8 cellular contexts compared by ENCODE assay signal in the genomic region with DNA sequence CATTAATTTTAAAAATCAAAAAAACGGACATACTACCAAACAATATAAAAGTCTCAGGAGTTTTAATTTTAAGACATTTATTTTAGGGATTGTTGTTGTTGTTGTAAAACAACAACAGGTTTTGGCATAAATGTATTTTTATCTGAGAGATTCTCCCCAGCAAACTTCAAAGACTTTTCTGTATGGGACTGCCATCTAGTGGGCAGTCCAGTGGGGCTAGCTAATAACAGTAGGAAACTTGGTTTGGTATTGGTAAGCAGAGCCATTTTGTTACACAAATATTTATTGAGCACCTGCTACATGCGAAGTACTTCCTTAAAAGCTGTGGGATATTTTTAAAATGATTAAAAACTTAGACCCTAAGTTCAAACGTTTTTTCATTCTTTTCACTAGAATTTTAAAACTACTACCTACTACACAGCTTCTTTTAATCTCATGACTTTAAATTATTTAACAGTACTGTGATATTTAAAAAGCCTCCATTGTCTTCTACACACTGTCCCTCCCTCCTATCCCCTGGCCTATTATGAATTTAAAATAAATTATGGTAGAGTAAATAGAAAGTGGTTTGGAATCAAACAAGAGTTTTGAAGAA.
DNase-seq lines count a peak whose midpoint lies in the region; ATAC-seq and TF ChIP-seq lines count a peak whose summit lies in the region.

No MANE protein-coding gene starts in this region.

- H3K27ac ChIP-seq in PC-9 (no peak overlapping the region), psoas muscle (no peak overlapping the region)

- H3K9me3 Mint-ChIP-seq in activated CD4-positive, alpha-beta T cell treated with anti-CD3 and anti-CD28 coated beads, Interleukin-2, amount 10 ng/mL, durations not matched to agents 7 days and 5 days = no peaks in the 10 kb centered on the region

- H3K4me1 Mint-ChIP-seq in activated CD4-positive, alpha-beta T cell treated with anti-CD3 and anti-CD28 coated beads, Interleukin-2, amount 10 ng/mL, durations not matched to agents 7 days and 5 days = no peaks in the 10 kb centered on the region

- H3K9me2 ChIP-seq in PC-9 (ENCODE audit: insufficient read depth) = no peaks in the 10 kb centered on the region

- no TSS peak for BruUV-seq in PC-9 (replicated peaks; lab: Mats Ljungman, UMichigan)

- WGBS in psoas muscle, 3 donors = 47 to 62% (median 55%) methylated on average over 3 of the region's 3 CpGs
- 41 to 45% methylated on average over 3 of the region's 3 CpGs for WGBS in lower leg skin, 2 donors

- H3K4me3 Mint-ChIP-seq in activated CD4-positive, alpha-beta T cell treated with anti-CD3 and anti-CD28 coated beads, Interleukin-2, amount 10 ng/mL, durations not matched to agents 7 days and 5 days = no peak overlapping the region

- intact Hi-C loops in PC-9 (cut with micrococcal nuclease; ENCODE audit: unreplicated experiment) = loop anchor here (1.0 kb wide), 1 partner anchor 1291 kb away; no protein-coding TSS in a partner anchor
- intact Hi-C loops in psoas muscle (cut with DNase I) = no loop called here
- intact Hi-C loops in lower leg skin (cut with DNase I; ENCODE audit: low total_unique reads) = no loop called here

- no peaks in the 10 kb centered on the region for H3K27me3 Mint-ChIP-seq in activated CD4-positive, alpha-beta T cell treated with anti-CD3 and anti-CD28 coated beads, Interleukin-2, amount 10 ng/mL, durations not matched to agents 7 days and 5 days

- no peak for TF ChIP-seq POLR2A in lower leg skin (IDR thresholded peaks at IDR 0.05)

- CTCF ChIA-PET in PC-9 (lab: Charles Lee) = interaction anchor here (0.6 kb wide), 1 partner anchor 1773 kb away, joined by 3 read pairs; no protein-coding TSS in a partner anchor
- CTCF ChIA-PET in activated CD4-positive, alpha-beta T cell treated with anti-CD3 and anti-CD28 coated beads, Interleukin-2, amount 10 ng/mL, durations not matched to agents 7 days and 5 days (lab: Charles Lee) = no interaction called here

- H3K9me3 ChIP-seq in PC-9 (ENCODE audit: insufficient read depth, low read depth) (no peaks in the 10 kb centered on the region), psoas muscle (no peaks in the 10 kb centered on the region)

- no peak overlapping the region for H2AFZ ChIP-seq in PC-9

- no peaks in the 10 kb centered on the region for H3F3A ChIP-seq in PC-9 (ENCODE audit: insufficient read depth, low read depth)

- no peaks in the 10 kb centered on the region for H4K20me1 ChIP-seq in PC-9 (ENCODE audit: insufficient read depth)

- no peaks in the 10 kb centered on the region for H3K36me3 ChIP-seq in PC-9 (ENCODE audit: low read depth)
- H3K36me3 ChIP-seq in psoas muscle (ENCODE audit: insufficient read depth in 1 of 2, low read depth in 1 of 2) = no peaks in the 10 kb centered on the region

- no peak overlapping the region for H3K4me3 ChIP-seq in PC-9
- H3K4me3 ChIP-seq in psoas muscle = no peak overlapping the region
- H3K4me3 ChIP-seq in lower leg skin (ENCODE audit: low read depth, poor library complexity, severe bottlenecking) = no peak overlapping the region

- no peak overlapping the region for H3K4me2 ChIP-seq in PC-9

- TF ChIP-seq CTCF in PC-9 (conservative IDR thresholded peaks at IDR 0.05) (peak; percentile 65), psoas muscle (IDR thresholded peaks at IDR 0.05) (peak; percentile 36), lower leg skin (IDR thresholded peaks at IDR 0.05) (no peak)

- H3K27me3 ChIP-seq in PC-9 (ENCODE audit: insufficient read depth, low read depth) (no peaks in the 10 kb centered on the region), psoas muscle (ENCODE audit: insufficient read depth in 3 of 3, low read length in 2 of 3) (no peaks in the 10 kb centered on the region)

- H3K4me1 ChIP-seq in PC-9 (replicated peaks; ENCODE audit: insufficient read depth) = no peaks in the 10 kb centered on the region
- no peaks in the 10 kb centered on the region for H3K4me1 ChIP-seq in psoas muscle

- POLR2A ChIA-PET in PC-9 (lab: Charles Lee; ENCODE audit: unreplicated experiment) = no interaction called here
- POLR2A ChIA-PET in activated CD4-positive, alpha-beta T cell treated with anti-CD3 and anti-CD28 coated beads, Interleukin-2, amount 10 ng/mL, durations not matched to agents 7 days and 5 days (lab: Charles Lee) = no interaction called here

- H3K27ac Mint-ChIP-seq in activated CD4-positive, alpha-beta T cell treated with anti-CD3 and anti-CD28 coated beads, Interleukin-2, amount 10 ng/mL, durations not matched to agents 7 days and 5 days = no peak overlapping the region

- DNase-seq in EH (ENCODE audit: low read depth) (peak; percentile 48), PC-9 (peak in 1 of 2 experiments; percentile 11), fibroblast of gingiva (ENCODE audit: low read depth) (peak; percentile 42), psoas muscle (no peak), NOMO-1 treated with dmso at 0.1 percent for 144 hours (lab: John Stamatoyannopoulos, UW; ENCODE audit: unreplicated experiment) (no peak), lower leg skin (ENCODE audit: low spot score in 2 of 2) (no peak)
- DNase-seq in activated CD4-positive, alpha-beta T cell treated with anti-CD3 and anti-CD28 coated beads, Interleukin-2, amount 10 ng/mL, durations not matched to agents 7 days and 5 days = no peak

- ATAC-seq in HG02759 (IDR thresholded peaks at IDR 0.05; ENCODE audit: unreplicated experiment) (peak; percentile 61), psoas muscle (no peak)

- H3K79me2 ChIP-seq in PC-9 (ENCODE audit: low read depth) = no peaks in the 10 kb centered on the region

- H3K36me3 Mint-ChIP-seq in activated CD4-positive, alpha-beta T cell treated with anti-CD3 and anti-CD28 coated beads, Interleukin-2, amount 10 ng/mL, durations not matched to agents 7 days and 5 days (ENCODE audit: low read depth) = no peaks in the 10 kb centered on the region

Comparison
In these comparisons a context has a peak if more than half of its experiments do, and no peak if none do; other contexts are left out.
1. DNase-seq: peak in EH (single experiment) and fibroblast of gingiva (single experiment); none in psoas muscle (0 of 2), NOMO-1 treated with dmso at 0.1 percent for 144 hours (single experiment), lower leg skin (0 of 2) and activated CD4-positive, alpha-beta T cell treated with anti-CD3 and anti-CD28 coated beads, Interleukin-2, amount 10 ng/mL, durations not matched to agents 7 days and 5 days (single experiment).
2. CTCF ChIP-seq: peak in PC-9 (single experiment) and psoas muscle (single experiment); none in lower leg skin (0 of 3).